ENCODE assay signal across 21 cellular contexts in the genomic region with DNA sequence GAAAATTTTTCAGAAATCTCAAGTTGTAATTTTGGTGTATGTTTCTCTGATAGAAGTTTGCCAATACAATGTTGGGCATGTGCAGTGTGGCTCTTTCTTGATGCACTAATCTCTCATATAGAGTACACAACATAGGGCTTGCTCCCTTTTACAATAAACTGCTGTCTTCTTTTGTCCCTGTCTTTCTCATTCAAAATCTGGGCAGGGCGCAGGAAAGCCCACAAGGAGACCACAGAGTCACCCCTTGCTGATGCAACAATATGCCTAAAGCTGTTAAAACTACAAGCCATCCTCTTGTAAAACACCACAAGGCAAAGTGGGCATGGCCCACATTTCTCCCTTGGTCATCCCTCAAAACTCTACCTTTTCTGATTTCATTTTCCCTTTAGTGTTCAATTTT.
"Had no signal": no experiment of that assay in that cellular context is flagged by ENCODE, and none has a peak within 500 bp of the region (broad histone marks: within the 10 kb centered on the region; RNA-seq: fewer than 3 reads in every experiment).

No MANE protein-coding gene starts in this region.

- H3K27ac ChIP-seq: heart left ventricle, parathyroid adenoma, prostate gland, right lobe of liver, suprapubic skin, thyroid gland had no signal

- H3K27ac Mint-ChIP-seq: naive B cell; nephron; stimulated activated effector memory CD8-positive, alpha-beta T cell treated with anti-CD3 and anti-CD28 coated beads, Interleukin-12 subunit alpha, Interleukin-12 subunit beta, amount 100 ng/mL, for 72 hours; type B pancreatic cell had no signal

- FAIRE-seq: islet of Langerhans, urothelium cell line had no signal

- H3K4me3 ChIP-seq: heart left ventricle, prostate gland, right lobe of liver, suprapubic skin, thyroid gland had no signal

- H3K9me3 Mint-ChIP-seq: nephron; stimulated activated effector memory CD8-positive, alpha-beta T cell treated with anti-CD3 and anti-CD28 coated beads, Interleukin-12 subunit alpha, Interleukin-12 subunit beta, amount 100 ng/mL, for 72 hours; type B pancreatic cell had no signal

- H3K4me1 ChIP-seq: heart left ventricle, parathyroid adenoma, prostate gland, right lobe of liver, suprapubic skin, thyroid gland had no signal

- H3K27me3 ChIP-seq: heart left ventricle, right lobe of liver, suprapubic skin, thyroid gland had no signal

- H3K9ac ChIP-seq: parathyroid adenoma had no signal

- DNase-seq: effector CD4-positive, alpha-beta T cell; foreskin melanocyte; heart left ventricle; hippocampal formation; kidney glomerular epithelial cell; mesendoderm; naive B cell; retina; right lobe of liver; stimulated activated CD4-positive, alpha-beta T cell treated with anti-CD3 and anti-CD28 coated beads, Interleukin-4, amount 100 ng/mL, for 1 hour; stimulated activated CD8-positive, alpha-beta memory T cell treated with anti-CD3 and anti-CD28 coated beads, Interleukin-4, amount 100 ng/mL, for 48 hours; stimulated activated naive CD8-positive, alpha-beta T cell treated with anti-CD3 and anti-CD28 coated beads, Interleukin-15, Interleukin-2, amounts not matched to agents 100 U/mL and 50 U/mL, for 24 hours; thyroid gland had no signal

- ATAC-seq: heart left ventricle; right lobe of liver; stimulated activated effector memory CD8-positive, alpha-beta T cell treated with anti-CD3 and anti-CD28 coated beads, Interleukin-12 subunit alpha, Interleukin-12 subunit beta, amount 100 ng/mL, for 72 hours; stimulated activated naive CD8-positive, alpha-beta T cell treated with anti-CD3 and anti-CD28 coated beads, Interleukin-15, Interleukin-2, amounts not matched to agents 100 U/mL and 50 U/mL, for 24 hours had no signal

- H3K27me3 Mint-ChIP-seq: naive B cell, type B pancreatic cell had no signal

- H3K36me3 Mint-ChIP-seq: stimulated activated effector memory CD8-positive, alpha-beta T cell treated with anti-CD3 and anti-CD28 coated beads, Interleukin-12 subunit alpha, Interleukin-12 subunit beta, amount 100 ng/mL, for 72 hours; type B pancreatic cell had no signal

- H3K36me3 ChIP-seq: heart left ventricle, prostate gland, right lobe of liver, suprapubic skin, thyroid gland had no signal

- H3K4me3 Mint-ChIP-seq: naive B cell; nephron; stimulated activated effector memory CD8-positive, alpha-beta T cell treated with anti-CD3 and anti-CD28 coated beads, Interleukin-12 subunit alpha, Interleukin-12 subunit beta, amount 100 ng/mL, for 72 hours; type B pancreatic cell had no signal

- H3K4me1 Mint-ChIP-seq: nephron; stimulated activated effector memory CD8-positive, alpha-beta T cell treated with anti-CD3 and anti-CD28 coated beads, Interleukin-12 subunit alpha, Interleukin-12 subunit beta, amount 100 ng/mL, for 72 hours had no signal

- H3K9me3 ChIP-seq: prostate gland, right lobe of liver, suprapubic skin, thyroid gland had no signal
